In genomic region chr4:135408109-135408508, GRCh38 we compare ENCODE assay signal across 12 cellular contexts.
A peak's percentile ranks its signal among the peaks of the same experiment; 100 is the strongest.
DNase-seq lines count a peak whose midpoint lies in the region; ATAC-seq and TF ChIP-seq lines count a peak whose summit lies in the region.
"Had no signal": no experiment of that assay in that cellular context is flagged by ENCODE, and none has a peak within 500 bp of the region (broad histone marks: within the 10 kb centered on the region; RNA-seq: fewer than 3 reads in every experiment).

No MANE protein-coding gene starts in this region.

- H2BK5ac ChIP-seq in trophoblast cell (ENCODE audit: low read depth, low read length, poor library complexity) = no peak overlapping the region

- no peak overlapping the region for H4K91ac ChIP-seq in trophoblast cell (ENCODE audit: low read depth, low read length)

- H3K36me3 ChIP-seq in GM23338 (ENCODE audit: insufficient read depth) = no peaks in the 10 kb centered on the region
- H3K36me3 ChIP-seq in trophoblast cell (ENCODE audit: control insufficient read depth in 1 of 2, insufficient read depth in 2 of 2, low read length in 2 of 2) = no peaks in the 10 kb centered on the region
- H3K36me3 ChIP-seq: BE2C had no signal

- H3K27me3 Mint-ChIP-seq in GM23338 (ENCODE audit: insufficient read depth, low read depth, poor library complexity) (no peaks in the 10 kb centered on the region), WTC11 (ENCODE audit: low read depth) (peaks cover 4% of the 10 kb centered on the region; the same call in 1 of the 2 replicates)
- H3K27me3 Mint-ChIP-seq in activated T-helper 2 cell treated with anti-CD3 and anti-CD28 coated beads, Interferon-gamma antibody, Interleukin-2, Interleukin-4, amounts not matched to agents 10 μg/mL and 5 μg/mL and 100 μg/mL, durations not matched to agents 14 hours and 24 hours and 36 hours (ENCODE audit: low read depth) = no peaks in the 10 kb centered on the region
- H3K27me3 Mint-ChIP-seq: CD4-positive, alpha-beta memory T cell had no signal

- H3K4me1 ChIP-seq in GM23338 (ENCODE audit: insufficient read depth) (no peaks in the 10 kb centered on the region), trophoblast cell (ENCODE audit: control insufficient read depth in 1 of 2, insufficient read depth in 2 of 2, low read length in 2 of 2) (peaks cover 0 to 3% of the 10 kb centered on the region in 2 experiments)
- H3K4me1 ChIP-seq: A549 had no signal

- no peak for TF ChIP-seq CTCF in GM23338 (conservative IDR thresholded peaks at IDR 0.05; ENCODE audit: low read depth in 2 of 2)
- TF ChIP-seq CTCF in WTC11 (IDR thresholded peaks at IDR 0.05) = no peak

- H3K9me3 ChIP-seq in trophoblast cell (ENCODE audit: insufficient read depth, low read depth, low read length) = peaks cover 2% of the 10 kb centered on the region
- H3K9me3 ChIP-seq: A549, BE2C had no signal

- H3K14ac ChIP-seq in trophoblast cell (ENCODE audit: low read length) = no peak overlapping the region

- peak; percentile 20 for DNase-seq in D341Med (ENCODE audit: low spot score)
- DNase-seq in GM23338 (ENCODE audit: low spot score) = peak; percentile 1
- no peak for DNase-seq in WTC11 (ENCODE audit: low spot score)
- DNase-seq in trophoblast cell = no peak
- no peak for DNase-seq in activated T-helper 2 cell treated with anti-CD3 and anti-CD28 coated beads, Interferon-gamma antibody, Interleukin-2, Interleukin-4, amounts not matched to agents 10 μg/mL and 5 μg/mL and 100 μg/mL, durations not matched to agents 14 hours and 24 hours and 36 hours (ENCODE audit: low spot score)
- no peak for DNase-seq in stimulated activated CD4-positive, alpha-beta T cell treated with anti-CD3 and anti-CD28 coated beads, Interleukin-15, amount 100 ng/mL, for 24 hours
- DNase-seq: BE2C; CD4-positive, alpha-beta memory T cell; GF-D8; IMR-90 had no signal

- H3K27me3 ChIP-seq in GM23338 (ENCODE audit: insufficient read depth) (no peaks in the 10 kb centered on the region), trophoblast cell (ENCODE audit: insufficient read depth, low read length) (no peaks in the 10 kb centered on the region)
- H3K27me3 ChIP-seq: BE2C had no signal

- H3K9me3 Mint-ChIP-seq in GM23338 = peaks cover 22% of the 10 kb centered on the region
- H3K9me3 Mint-ChIP-seq in WTC11 = peaks cover 29% of the 10 kb centered on the region
- H3K9me3 Mint-ChIP-seq in activated T-helper 2 cell treated with anti-CD3 and anti-CD28 coated beads, Interferon-gamma antibody, Interleukin-2, Interleukin-4, amounts not matched to agents 10 μg/mL and 5 μg/mL and 100 μg/mL, durations not matched to agents 14 hours and 24 hours and 36 hours = peaks cover 29% of the 10 kb centered on the region

- no peak overlapping the region for H3K4me2 ChIP-seq in GM23338
- H3K4me2 ChIP-seq in trophoblast cell (ENCODE audit: low read length) = no peak overlapping the region
- H3K4me2 ChIP-seq: A549 had no signal

- CTCF ChIA-PET in WTC11 (lab: Charles Lee) = interaction anchor here (0.8 kb wide), 1 partner anchor 10 kb away, joined by 3 read pairs; no protein-coding TSS in a partner anchor

- H3K36me3 Mint-ChIP-seq in GM23338 (ENCODE audit: low read depth) = peaks cover 22% of the 10 kb centered on the region
- H3K36me3 Mint-ChIP-seq in WTC11 = peaks cover 25% of the 10 kb centered on the region
- no peaks in the 10 kb centered on the region for H3K36me3 Mint-ChIP-seq in activated T-helper 2 cell treated with anti-CD3 and anti-CD28 coated beads, Interferon-gamma antibody, Interleukin-2, Interleukin-4, amounts not matched to agents 10 μg/mL and 5 μg/mL and 100 μg/mL, durations not matched to agents 14 hours and 24 hours and 36 hours (ENCODE audit: low read depth)
- H3K36me3 Mint-ChIP-seq: CD4-positive, alpha-beta memory T cell had no signal

- H3K79me2 ChIP-seq in GM23338 (replicated peaks; ENCODE audit: insufficient read depth) (no peaks in the 10 kb centered on the region), trophoblast cell (ENCODE audit: control insufficient read depth, insufficient read depth, low read length, poor library complexity) (no peaks in the 10 kb centered on the region)

- no peaks in the 10 kb centered on the region for H3F3A ChIP-seq in GM23338 (replicated peaks; ENCODE audit: low read depth)

- H2AFZ ChIP-seq in GM23338 (peak overlapping the region; percentile 66; the same call in 1 of the 2 replicates), trophoblast cell (ENCODE audit: insufficient read depth, low read length, poor library complexity) (no peak overlapping the region)

- ATAC-seq in GM23338 (no peak), WTC11 (peak; percentile 59)
- ATAC-seq: A549 had no signal

- H3K4me3 ChIP-seq in GM23338 (no peak overlapping the region), trophoblast cell (ENCODE audit: low read depth, low read length) (peak overlapping the region; percentile 30)
- H3K4me3 ChIP-seq: A549 had no signal

- WGBS in trophoblast cell (ENCODE audit: extremely low coverage, insufficient coverage, insufficient read length) = no CpG with 5 or more reads among the region's 12 CpGs

- no peak overlapping the region for H3K18ac ChIP-seq in trophoblast cell (ENCODE audit: low read length)

- H4K20me1 ChIP-seq in GM23338 (replicated peaks; ENCODE audit: insufficient read depth) = no peaks in the 10 kb centered on the region

- intact Hi-C loops in activated T-helper 2 cell treated with anti-CD3 and anti-CD28 coated beads, Interferon-gamma antibody, Interleukin-2, Interleukin-4, amounts not matched to agents 10 μg/mL and 5 μg/mL and 100 μg/mL, durations not matched to agents 14 hours and 24 hours and 36 hours (cut with micrococcal nuclease) = no loop called here

- POLR2A ChIA-PET in WTC11 (lab: Charles Lee) = no interaction called here

- no peak overlapping the region for H3K9ac ChIP-seq in trophoblast cell (ENCODE audit: low read length)

- H3K4me1 Mint-ChIP-seq in GM23338 (peaks cover 2% of the 10 kb centered on the region; the same call in 1 of the 3 replicates), WTC11 (peaks cover 14% of the 10 kb centered on the region)
- H3K4me1 Mint-ChIP-seq in activated T-helper 2 cell treated with anti-CD3 and anti-CD28 coated beads, Interferon-gamma antibody, Interleukin-2, Interleukin-4, amounts not matched to agents 10 μg/mL and 5 μg/mL and 100 μg/mL, durations not matched to agents 14 hours and 24 hours and 36 hours (ENCODE audit: low read depth) = no peaks in the 10 kb centered on the region
- H3K4me1 Mint-ChIP-seq: CD4-positive, alpha-beta memory T cell had no signal

- no peak overlapping the region for H3K4me3 Mint-ChIP-seq in GM23338
- no peak overlapping the region for H3K4me3 Mint-ChIP-seq in WTC11
- no peak overlapping the region for H3K4me3 Mint-ChIP-seq in activated T-helper 2 cell treated with anti-CD3 and anti-CD28 coated beads, Interferon-gamma antibody, Interleukin-2, Interleukin-4, amounts not matched to agents 10 μg/mL and 5 μg/mL and 100 μg/mL, durations not matched to agents 14 hours and 24 hours and 36 hours (ENCODE audit: low read depth)
- H3K4me3 Mint-ChIP-seq: CD4-positive, alpha-beta memory T cell had no signal

- peaks cover 11% of the 10 kb centered on the region for H3K9me2 ChIP-seq in GM23338 (ENCODE audit: insufficient read depth)

- H3K79me1 ChIP-seq in trophoblast cell (ENCODE audit: low read length) = no peaks in the 10 kb centered on the region

- no peak overlapping the region for H3K23ac ChIP-seq in trophoblast cell (ENCODE audit: low read length)

- H3K27ac Mint-ChIP-seq in GM23338 (no peak overlapping the region), WTC11 (no peak overlapping the region)
- H3K27ac Mint-ChIP-seq in activated T-helper 2 cell treated with anti-CD3 and anti-CD28 coated beads, Interferon-gamma antibody, Interleukin-2, Interleukin-4, amounts not matched to agents 10 μg/mL and 5 μg/mL and 100 μg/mL, durations not matched to agents 14 hours and 24 hours and 36 hours = no peak overlapping the region
- H3K27ac Mint-ChIP-seq: CD4-positive, alpha-beta memory T cell had no signal

- no peak overlapping the region for H2BK120ac ChIP-seq in trophoblast cell (ENCODE audit: insufficient read depth, low read length, poor library complexity)

- H2AK5ac ChIP-seq in trophoblast cell (ENCODE audit: low read length) = no peak overlapping the region

- no peak overlapping the region for H3K27ac ChIP-seq in GM23338 (ENCODE audit: low read depth)
- H3K27ac ChIP-seq in trophoblast cell (ENCODE audit: low read depth, low read length) = no peak overlapping the region
- H3K27ac ChIP-seq: A549, C4-2B had no signal

- H2BK12ac ChIP-seq in trophoblast cell (ENCODE audit: low read length) = no peak overlapping the region

- H4K8ac ChIP-seq in trophoblast cell (ENCODE audit: low read depth, low read length) = no peak overlapping the region

- no peak overlapping the region for H4K12ac ChIP-seq in trophoblast cell (ENCODE audit: low read depth, low read length)

- H3K4ac ChIP-seq in trophoblast cell (ENCODE audit: low read depth, low read length) = no peak overlapping the region

TF ChIP-seq in GM23338, 12 proteins besides CTCF, POLR2A, EP300 and RAD21 (continues in another document):
- no peak for TF ChIP-seq POLR2AphosphoS5 (IDR thresholded peaks at IDR 0.05; ENCODE audit: low read depth)
- no peak for TF ChIP-seq STAT1 (IDR thresholded peaks at IDR 0.05; ENCODE audit: unreplicated experiment)
- TF ChIP-seq EZH2phosphoT487 (IDR thresholded peaks at IDR 0.05; ENCODE audit: unreplicated experiment) = no peak

TF ChIP-seq in WTC11, 78 proteins besides CTCF, POLR2A, EP300 and RAD21 (continues in another document):
- TF ChIP-seq SMAD3 (CRISPR knock-in tag; IDR thresholded peaks at IDR 0.05; ENCODE audit: borderline replicate concordance) (no peak), ZMAT4 (CRISPR knock-in tag; IDR thresholded peaks at IDR 0.05) (no peak)

Comparison
In these comparisons a context has a peak if more than half of its experiments do, and no peak if none do; other contexts are left out.
1. DNase-seq: peak in D341Med (single experiment) and GM23338 (single experiment); none in WTC11 (single experiment), trophoblast cell (0 of 2), activated T-helper 2 cell treated with anti-CD3 and anti-CD28 coated beads, Interferon-gamma antibody, Interleukin-2, Interleukin-4, amounts not matched to agents 10 μg/mL and 5 μg/mL and 100 μg/mL, durations not matched to agents 14 hours and 24 hours and 36 hours (single experiment) and stimulated activated CD4-positive, alpha-beta T cell treated with anti-CD3 and anti-CD28 coated beads, Interleukin-15, amount 100 ng/mL, for 24 hours (single experiment).